In genomic region chr11:117580866-117581265, GRCh38 we compare ENCODE assay signal across 25 cellular contexts.
"Had no signal": no experiment of that assay in that cellular context is flagged by ENCODE, and none has a peak within 500 bp of the region (broad histone marks: within the 10 kb centered on the region; RNA-seq: fewer than 3 reads in every experiment).

No MANE protein-coding gene starts in this region.

- H3K27ac Mint-ChIP-seq: activated CD4-positive, alpha-beta memory T cell treated with anti-CD3 and anti-CD28 coated beads for 36 hours; activated CD4-positive, alpha-beta T cell treated with anti-CD3 and anti-CD28 coated beads, Interleukin-2, amount 10 ng/mL, durations not matched to agents 7 days and 5 days; activated naive CD4-positive, alpha-beta T cell treated with anti-CD3 and anti-CD28 coated beads, Interleukin-2, amount 10 ng/mL, durations not matched to agents 7 days and 5 days; activated naive CD8-positive, alpha-beta T cell treated with anti-CD3 and anti-CD28 coated beads for 36 hours; IgD-negative memory B cell had no signal

- H3K4me1 Mint-ChIP-seq: activated CD4-positive, alpha-beta T cell treated with anti-CD3 and anti-CD28 coated beads, Interleukin-2, amount 10 ng/mL, durations not matched to agents 7 days and 5 days; activated naive CD4-positive, alpha-beta T cell treated with anti-CD3 and anti-CD28 coated beads, Interleukin-2, amount 10 ng/mL, durations not matched to agents 7 days and 5 days; activated naive CD8-positive, alpha-beta T cell treated with anti-CD3 and anti-CD28 coated beads for 36 hours; IgD-negative memory B cell had no signal

- H3K27me3 Mint-ChIP-seq: activated naive CD8-positive, alpha-beta T cell treated with anti-CD3 and anti-CD28 coated beads for 36 hours had no signal

- H3K9me3 Mint-ChIP-seq: activated CD4-positive, alpha-beta memory T cell treated with anti-CD3 and anti-CD28 coated beads for 36 hours; activated CD4-positive, alpha-beta T cell treated with anti-CD3 and anti-CD28 coated beads, Interleukin-2, amount 10 ng/mL, durations not matched to agents 7 days and 5 days; activated naive CD4-positive, alpha-beta T cell treated with anti-CD3 and anti-CD28 coated beads, Interleukin-2, amount 10 ng/mL, durations not matched to agents 7 days and 5 days; activated naive CD8-positive, alpha-beta T cell treated with anti-CD3 and anti-CD28 coated beads for 36 hours; activated T-cell treated with anti-CD3 and anti-CD28 coated beads, Interleukin-2, amount 50 U/mL, for 4 hours had no signal

- DNase-seq: activated CD4-positive, alpha-beta memory T cell treated with anti-CD3 and anti-CD28 coated beads for 36 hours; activated CD4-positive, alpha-beta T cell treated with anti-CD3 and anti-CD28 coated beads, Interleukin-2, amount 10 ng/mL, durations not matched to agents 7 days and 5 days; activated CD4-positive, CD25-positive, alpha-beta regulatory T cell; activated CD8-positive, alpha-beta memory T cell treated with anti-CD3 and anti-CD28 coated beads for 24 hours; activated gamma-delta T cell treated with Interleukin-2 at 50 U/mL for 16 hours; activated naive CD4-positive, alpha-beta T cell treated with anti-CD3 and anti-CD28 coated beads, Interleukin-2, amount 10 ng/mL, durations not matched to agents 7 days and 5 days; activated naive CD8-positive, alpha-beta T cell treated with anti-CD3 and anti-CD28 coated beads for 36 hours; activated T-cell treated with anti-CD3 and anti-CD28 coated beads, Interleukin-2, amount 50 U/mL, for 4 hours; caudate nucleus; KG1; MG63; MV-4-11; NCI-H1092 treated with DMSO at 0.1 percent for 48 hours; NCI-H1694 treated with DMSO at 0.1 percent for 48 hours; NCI-H2081; NCI-H446; NCI-H524; NCI-H774; NK-92 treated with Interleukin-12 subunit alpha and Interleukin-12 subunit beta, amount 100 ng/mL, for 24 hours; OCI-M1; Right ventricle myocardium superior; SJCRH30; SK-N-SH; T-helper 1 cell had no signal

- H3K36me3 Mint-ChIP-seq: activated CD4-positive, alpha-beta memory T cell treated with anti-CD3 and anti-CD28 coated beads for 36 hours; activated naive CD4-positive, alpha-beta T cell treated with anti-CD3 and anti-CD28 coated beads, Interleukin-2, amount 10 ng/mL, durations not matched to agents 7 days and 5 days; activated naive CD8-positive, alpha-beta T cell treated with anti-CD3 and anti-CD28 coated beads for 36 hours had no signal

- H3K4me3 Mint-ChIP-seq: activated CD4-positive, alpha-beta memory T cell treated with anti-CD3 and anti-CD28 coated beads for 36 hours; activated CD4-positive, alpha-beta T cell treated with anti-CD3 and anti-CD28 coated beads, Interleukin-2, amount 10 ng/mL, durations not matched to agents 7 days and 5 days; activated naive CD4-positive, alpha-beta T cell treated with anti-CD3 and anti-CD28 coated beads, Interleukin-2, amount 10 ng/mL, durations not matched to agents 7 days and 5 days; activated naive CD8-positive, alpha-beta T cell treated with anti-CD3 and anti-CD28 coated beads for 36 hours; activated T-cell treated with anti-CD3 and anti-CD28 coated beads, Interleukin-2, amount 50 U/mL, for 4 hours; IgD-negative memory B cell had no signal
